Comparison of ENCODE assay signal across 28 cellular contexts in the genomic region with DNA sequence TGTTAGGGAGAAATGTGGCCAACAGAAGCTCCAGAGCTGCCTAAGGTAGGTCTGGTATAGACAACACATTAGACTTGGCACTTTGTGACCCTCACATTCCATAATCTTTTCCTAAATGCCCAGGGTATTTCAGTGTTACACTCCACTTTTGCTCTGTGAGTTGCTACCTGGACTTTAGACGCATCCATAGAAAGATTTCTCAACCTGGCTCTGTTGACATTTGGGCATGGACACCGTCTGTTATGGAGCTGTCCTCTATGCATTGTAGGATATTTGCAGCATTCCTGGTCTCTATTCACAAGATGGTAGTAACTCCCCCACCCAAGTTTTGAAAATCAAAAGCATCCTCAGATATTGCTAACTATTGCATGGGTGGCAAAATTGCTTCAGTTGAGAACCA.
DNase-seq lines count a peak whose midpoint lies in the region; ATAC-seq, FAIRE-seq and TF ChIP-seq lines count a peak whose summit lies in the region.
"Had no signal": no experiment of that assay in that cellular context is flagged by ENCODE, and none has a peak within 500 bp of the region (broad histone marks: within the 10 kb centered on the region; RNA-seq: fewer than 3 reads in every experiment).

No MANE protein-coding gene starts in this region.

- POLR2A ChIA-PET in HepG2 (lab: Yijun Ruan, JAX) = no interaction called here

- H4K20me1 ChIP-seq in HepG2 (ENCODE audit: insufficient read depth, low read length) = no peaks in the 10 kb centered on the region
- H4K20me1 ChIP-seq: BLaER1; BLaER1 treated with 17β-estradiol and CSF1 and Interleukin-3, amounts not matched to agents 10 nM and 100 nM had no signal

- BruUV-seq in HepG2 (replicated peaks; lab: Mats Ljungman, UMichigan) = no TSS peak

- intact Hi-C loops in HepG2 (cut with micrococcal nuclease; ENCODE audit: unreplicated experiment) (no loop called here), right lobe of liver (cut with DNase I) (no loop called here)

- peak; percentile 13 for DNase-seq in HepG2 (ENCODE audit: low spot score)
- DNase-seq in right lobe of liver = no peak
- DNase-seq: 8988T; ACHN; AML-193; BE2C; C1 segment of cervical spinal cord; Caco-2; Calu3; CD4-positive, alpha-beta memory T cell; CD4-positive, alpha-beta T cell; CD4-positive, CD25-positive, alpha-beta regulatory T cell; CD8-positive, alpha-beta memory T cell; CD8-positive, alpha-beta T cell; COR-L47; DMS 273 treated with DMSO at 0.1 percent for 48 hours; DMS153; DMS53; DMS79; DMS79 treated with DMSO at 0.1 percent for 48 hours; DND-41; EL had no signal

- H3K4me1 ChIP-seq in HepG2 (ENCODE audit: insufficient read depth, low read length) = no peaks in the 10 kb centered on the region
- H3K4me1 ChIP-seq in right lobe of liver = no peaks in the 10 kb centered on the region
- H3K4me1 ChIP-seq: A549; BE2C; BLaER1; BLaER1 treated with 17β-estradiol and CSF1 and Interleukin-3, amounts not matched to agents 10 nM and 100 nM; Caco-2 had no signal

- no peak overlapping the region for H3K4me2 ChIP-seq in HepG2 (ENCODE audit: low read depth, low read length)
- H3K4me2 ChIP-seq: A549; BLaER1; BLaER1 treated with 17β-estradiol and CSF1 and Interleukin-3, amounts not matched to agents 10 nM and 100 nM had no signal

- in situ Hi-C loops in HepG2 (cut with HindIII; ENCODE audit: extremely low pct_ligation_motif_present, low pct_unique_long_range_greater_than_20kb) = no loop called here

- H3K27me3 ChIP-seq in HepG2 (ENCODE audit: control insufficient read depth in 1 of 2, insufficient read depth in 2 of 2, low read length in 2 of 2) (no peaks in the 10 kb centered on the region), right lobe of liver (no peaks in the 10 kb centered on the region)
- H3K27me3 ChIP-seq: BE2C; BLaER1; BLaER1 treated with 17β-estradiol and CSF1 and Interleukin-3, amounts not matched to agents 10 nM and 100 nM had no signal

- TF ChIP-seq EP300 in HepG2 (IDR thresholded peaks at IDR 0.05; ENCODE audit: low read depth in 2 of 2, low read length in 2 of 2) (no peak), HepG2 (CRISPR knock-in tag; IDR thresholded peaks at IDR 0.05; ENCODE audit: borderline replicate concordance) (no peak)

- TF ChIP-seq CTCF in HepG2 (CRISPR knock-in tag; IDR thresholded peaks at IDR 0.05) = no peak
- no peak for TF ChIP-seq CTCF in right lobe of liver (IDR thresholded peaks at IDR 0.05)

- WGBS in HepG2 (ENCODE audit: low lambda C conversion rate) = 8% methylated on average over 2 of the region's 2 CpGs
- WGBS in right lobe of liver (ENCODE audit: insufficient coverage, low coverage, low lambda C conversion rate, missing lambda C conversion rate) = 19% methylated on average over 2 of the region's 2 CpGs

- H3K27ac ChIP-seq in HepG2 (ENCODE audit: extremely low read length, insufficient read depth, low read length) (no peak overlapping the region), right lobe of liver (no peak overlapping the region)
- H3K27ac ChIP-seq: 22Rv1; A549; BLaER1; BLaER1 treated with 17β-estradiol and CSF1 and Interleukin-3, amounts not matched to agents 10 nM and 100 nM; C4-2B had no signal

- TF ChIP-seq RAD21 in HepG2 (CRISPR knock-in tag; IDR thresholded peaks at IDR 0.05) = no peak

- peak; percentile 28 for FAIRE-seq in HepG2 (lab: Jason Lieb, UNC)
- FAIRE-seq: A204.1, A549 had no signal

- H3K4me3 ChIP-seq in HepG2 (replicated peaks in 1 of 3; ENCODE audit: insufficient read depth in 1 of 3, low read depth in 2 of 3, low read length in 3 of 3) (no peak overlapping the region), right lobe of liver (no peak overlapping the region)
- H3K4me3 ChIP-seq: A549; BLaER1; BLaER1 treated with 17β-estradiol and CSF1 and Interleukin-3, amounts not matched to agents 10 nM and 100 nM had no signal

- no peaks in the 10 kb centered on the region for H3K79me2 ChIP-seq in HepG2 (ENCODE audit: insufficient read depth, low read length)

- no peak overlapping the region for H3K9ac ChIP-seq in HepG2 (ENCODE audit: insufficient read depth, low read depth, low read length)
- H3K9ac ChIP-seq: BLaER1; BLaER1 treated with 17β-estradiol and CSF1 and Interleukin-3, amounts not matched to agents 10 nM and 100 nM had no signal

- no peaks in the 10 kb centered on the region for H3K9me3 ChIP-seq in HepG2 (ENCODE audit: low read length)
- H3K9me3 ChIP-seq in right lobe of liver = no peaks in the 10 kb centered on the region
- H3K9me3 ChIP-seq: A549; BE2C; BLaER1; BLaER1 treated with 17β-estradiol and CSF1 and Interleukin-3, amounts not matched to agents 10 nM and 100 nM; Caco-2 had no signal

- no peak overlapping the region for H2AFZ ChIP-seq in HepG2 (ENCODE audit: low read length)

- TF ChIP-seq POLR2A in HepG2 (IDR thresholded peaks at IDR 0.05; ENCODE audit: insufficient read depth in 1 of 2, low read depth in 2 of 2, low read length in 2 of 2) = no peak
- TF ChIP-seq POLR2A in right lobe of liver (IDR thresholded peaks at IDR 0.05) = no peak

- ATAC-seq in HepG2 (peak; percentile 80), right lobe of liver (no peak)
- ATAC-seq: A549; CD8-positive, alpha-beta T cell had no signal

- H3K36me3 ChIP-seq in HepG2 (replicated peaks in 1 of 2; ENCODE audit: control insufficient read depth in 1 of 2, insufficient read depth in 2 of 2, low read length in 2 of 2) = no peaks in the 10 kb centered on the region
- no peaks in the 10 kb centered on the region for H3K36me3 ChIP-seq in right lobe of liver
- H3K36me3 ChIP-seq: BE2C; BLaER1; BLaER1 treated with 17β-estradiol and CSF1 and Interleukin-3, amounts not matched to agents 10 nM and 100 nM had no signal

- CTCF ChIA-PET in HepG2 (lab: Yijun Ruan, JAX; ENCODE audit: low intra/inter-chr PET ratio, low total read pairs) = no interaction called here

TF ChIP-seq in HepG2, 621 proteins besides CTCF, POLR2A, EP300 and RAD21:
- TF ChIP-seq ATAD3A (CRISPR knock-in tag; IDR thresholded peaks at IDR 0.05) = no peak
- peak; percentile 26; the same call in 1 of the 2 replicates for TF ChIP-seq HNF4G (IDR thresholded peaks at IDR 0.05; ENCODE audit: borderline replicate concordance, low read depth, low read length)
- TF ChIP-seq HNF4G (CRISPR knock-in tag; IDR thresholded peaks at IDR 0.05; ENCODE audit: borderline replicate concordance, low read depth) = no peak
- TF ChIP-seq NFE2L2 (IDR thresholded peaks at IDR 0.05; ENCODE audit: low read length) = no peak
- TF ChIP-seq FOXA1 (IDR thresholded peaks at IDR 0.05) = no peak
- 0 out of 2 replicates have a peak, but pooled peaks have one; percentile 26 for TF ChIP-seq FOXA1 (CRISPR knock-in tag; IDR thresholded peaks at IDR 0.05)
- TF ChIP-seq HNF4A (CRISPR knock-in tag; IDR thresholded peaks at IDR 0.05) = peak; percentile 56
- TF ChIP-seq CEBPB (IDR thresholded peaks at IDR 0.05; ENCODE audit: borderline replicate concordance, low read depth, low read length) = 0 out of 2 replicates have a peak, but pooled peaks have one; percentile 41
- 0 out of 2 replicates have a peak, but pooled peaks have one; percentile 20 for TF ChIP-seq FOXA3 (CRISPR knock-in tag; IDR thresholded peaks at IDR 0.05)
- no peak for TF ChIP-seq RARA (CRISPR knock-in tag; IDR thresholded peaks at IDR 0.05)
